Comparison of ENCODE assay signal across 9 cellular contexts in the genomic region with DNA sequence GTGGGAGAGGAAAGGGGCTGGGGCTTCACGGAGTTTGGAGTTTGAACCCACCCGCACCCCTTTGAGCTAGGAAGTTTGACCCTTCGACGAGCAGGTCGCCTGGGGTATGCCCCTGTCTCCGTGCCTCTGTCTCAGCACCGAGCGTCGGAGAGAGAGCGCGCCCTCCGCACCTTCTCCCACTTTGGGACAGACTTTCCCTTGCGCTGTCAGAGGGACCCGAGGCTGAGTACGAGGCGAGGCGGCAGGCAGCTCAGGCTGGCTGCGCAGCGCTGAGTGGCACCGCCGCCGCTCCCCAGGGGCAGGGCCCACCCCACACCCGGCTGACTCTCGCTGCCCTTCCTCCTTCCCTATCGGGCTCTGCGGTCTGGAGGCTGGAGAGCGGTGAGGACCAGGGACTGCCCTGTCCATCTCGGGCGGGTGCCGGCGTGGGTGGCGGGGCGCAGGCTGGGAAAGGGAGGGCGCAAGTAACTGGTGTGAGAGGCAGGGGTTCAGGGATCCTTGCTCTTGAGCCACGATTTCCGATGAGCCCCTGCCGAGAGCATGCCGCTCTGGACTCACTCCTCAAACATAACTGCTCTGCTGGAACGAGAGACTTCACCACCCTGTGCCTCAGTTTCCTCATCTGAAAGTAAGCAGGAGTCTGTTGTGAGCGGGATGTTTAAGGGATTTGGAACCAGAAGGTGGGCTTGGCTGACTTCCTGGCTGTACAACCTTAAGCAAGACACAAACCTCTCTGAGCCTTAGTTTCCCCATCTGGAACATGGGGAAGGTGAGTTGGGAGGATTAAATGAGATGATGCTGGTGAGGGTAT. TPM values are rescaled to one million over a fixed set of nuclear protein-coding genes. Genes with fewer than 3 reads are reported as not detected.
A peak's percentile ranks its signal among the peaks of the same experiment; 100 is the strongest.
DNase-seq lines count a peak whose midpoint lies in the region; ATAC-seq, FAIRE-seq and TF ChIP-seq lines count a peak whose summit lies in the region.
"Had no signal": no experiment of that assay in that cellular context is flagged by ENCODE, and none has a peak within 500 bp of the region (broad histone marks: within the 10 kb centered on the region; RNA-seq: fewer than 3 reads in every experiment).

No MANE protein-coding gene starts in this region.

- peak; percentile 47 for DNase-seq in CD1c-positive myeloid dendritic cell (ENCODE audit: extremely low spot score)
- DNase-seq in SK-N-MC (ENCODE audit: low read depth, low spot score): no peak
- no peak for DNase-seq in fibroblast of villous mesenchyme (ENCODE audit: low read depth)
- DNase-seq in neural crest cell (ENCODE audit: low read depth, low spot score): peak; percentile 20
- no peak for DNase-seq in NCI-H1092 (lab: John Stamatoyannopoulos, UW)
- DNase-seq in kidney: no peak
- no peak for DNase-seq in glomerular visceral epithelial cell (ENCODE audit: extremely low spot score)
- DNase-seq: activated effector memory CD4-positive, alpha-beta T cell treated with anti-CD3 and anti-CD28 coated beads, Interleukin-2, amount 50 U/mL, for 16 hours had no signal

- H3K9me3 ChIP-seq in SK-N-MC (ENCODE audit: low read depth, low read length) (no peaks in the 10 kb centered on the region), kidney (ENCODE audit: control insufficient read depth in 1 of 2, low read length in 2 of 2) (no peaks in the 10 kb centered on the region)

- H3K4me3 Mint-ChIP-seq in neural crest cell: peak overlapping the region; percentile 71

- H3K36me3 ChIP-seq in SK-N-MC (ENCODE audit: insufficient read depth, low read length) (no peaks in the 10 kb centered on the region), kidney (ENCODE audit: control insufficient read depth in 1 of 2, insufficient read depth in 2 of 2, low read length in 2 of 2) (no peaks in the 10 kb centered on the region)

- TF ChIP-seq CTCF in fibroblast of villous mesenchyme (IDR thresholded peaks at IDR 0.05; ENCODE audit: insufficient read depth, low read depth, low read length) (no peak), neural crest cell (conservative IDR thresholded peaks at IDR 0.05) (no peak), kidney (IDR thresholded peaks at IDR 0.05; ENCODE audit: borderline replicate concordance, extremely low read depth, insufficient read depth) (no peak)

- H3K4me3 ChIP-seq in SK-N-MC: peak overlapping the region; percentile 58
- peak overlapping the region; percentile 38 for H3K4me3 ChIP-seq in fibroblast of villous mesenchyme (ENCODE audit: low read depth, low read length)
- no peak overlapping the region for H3K4me3 ChIP-seq in kidney (ENCODE audit: low read length in 2 of 2)

- no peak overlapping the region for H3K9ac ChIP-seq in SK-N-MC (ENCODE audit: insufficient read length)
- no peak overlapping the region for H3K9ac ChIP-seq in kidney (ENCODE audit: low read length in 2 of 2)

- peaks cover 82% of the 10 kb centered on the region for H3K27me3 Mint-ChIP-seq in neural crest cell (ENCODE audit: low read depth)

- H3K36me3 Mint-ChIP-seq in neural crest cell (ENCODE audit: low read depth): no peaks in the 10 kb centered on the region

- no peak for ATAC-seq in HG02610 (IDR thresholded peaks at IDR 0.05; ENCODE audit: unreplicated experiment)

- H3K27ac Mint-ChIP-seq in neural crest cell (ENCODE audit: unreplicated experiment): no peak overlapping the region

- H3K4me1 Mint-ChIP-seq in neural crest cell: peaks cover 5% of the 10 kb centered on the region

- no peaks in the 10 kb centered on the region for H3K9me3 Mint-ChIP-seq in neural crest cell

- FAIRE-seq in kidney (lab: Jason Lieb, UNC): no peak

- intact Hi-C loops in kidney (cut with DNase I): no loop called here

- peaks cover 0 to 11% of the 10 kb centered on the region in 2 donors for H3K4me1 ChIP-seq in kidney (ENCODE audit: control insufficient read depth in 1 of 2, insufficient read depth in 1 of 2, low read depth in 1 of 2, low read length in 2 of 2)

- no peak overlapping the region for H3K27ac ChIP-seq in SK-N-MC
- H3K27ac ChIP-seq in kidney (ENCODE audit: low read depth in 2 of 2, low read length in 2 of 2): no peak overlapping the region

RNA-seq across cellular contexts. Expression of a gene that starts 1.0 kb away (rescaled TPM):
- total RNA-seq in fibroblast of villous mesenchyme: under 0.01 and 0.32 TPM in 2 replicates
- 1.5 TPM in 2 replicates for total RNA-seq in neural crest cell
- 2.4 TPM for total RNA-seq in kidney
- 0.47 TPM for polyA plus RNA-seq in kidney (ENCODE audit: insufficient read depth, low read depth, low replicate concordance)

Comparison
In these comparisons a context has a peak if more than half of its experiments do, and no peak if none do; other contexts are left out.
1. DNase-seq: peak in CD1c-positive myeloid dendritic cell (single experiment) and neural crest cell (single experiment); none in SK-N-MC (single experiment), fibroblast of villous mesenchyme (single experiment), NCI-H1092 (single experiment), kidney (single experiment) and glomerular visceral epithelial cell (single experiment).
2. H3K4me3 ChIP-seq: peak in SK-N-MC (single experiment) and fibroblast of villous mesenchyme (single experiment); none in kidney (0 of 2).